ENCODE assay signal across 33 cellular contexts in genomic region chr10:66773418-66773817, GRCh38.
"Had no signal": no experiment of that assay in that cellular context is flagged by ENCODE, and none has a peak within 500 bp of the region (broad histone marks: within the 10 kb centered on the region; RNA-seq: fewer than 3 reads in every experiment).

No MANE protein-coding gene starts in this region.

- H3K36me3 ChIP-seq: MG63, SJCRH30 had no signal

- H3K4me1 ChIP-seq: SJCRH30 had no signal

- ATAC-seq: Panc1, Right ventricle myocardium inferior, SK-N-SH treated with all-trans-retinoic acid at 6 μM for 48 hours had no signal

- H2AFZ ChIP-seq: PC-9 had no signal

- DNase-seq: Kasumi-1, MG63, NCI-H1048, NCI-H1092 treated with DMSO at 0.1 percent for 48 hours, NCI-H1105 treated with DMSO at 0.1 percent for 48 hours, NCI-H1417, NCI-H1436, NCI-H146, NCI-H1694, NCI-H187, NCI-H1930, NCI-H2029 treated with DMSO at 0.1 percent for 48 hours, NCI-H2081 treated with DMSO at 0.1 percent for 48 hours, NCI-H2107, NCI-H2171, NCI-H226, NCI-H446 treated with DMSO at 0.1 percent for 48 hours, NCI-H510A, NCI-H524, NCI-H526, NCI-H69, NCI-H748 treated with DMSO at 0.1 percent for 48 hours, NCI-H82, PC-9, SHP77, SIG-M5, SJCRH30 had no signal

- H3K9me3 ChIP-seq: MG63, SJCRH30 had no signal

- H3K27ac ChIP-seq: PC-9, RWPE1, SJCRH30, SK-N-MC had no signal

- H3K27me3 ChIP-seq: SJCRH30 had no signal

- H3K4me2 ChIP-seq: PC-9 had no signal

- FAIRE-seq: RCC 7860 had no signal

- H3K4me3 ChIP-seq: MG63, PC-9, SJCRH30, SK-N-MC had no signal
